1 cellular context compared by ENCODE assay signal in genomic region chr15:82241836-82242499, GRCh38. TPM values are rescaled to one million over a fixed set of nuclear protein-coding genes. Genes with fewer than 3 reads are reported as not detected.
"Had no signal": no experiment of that assay in that cellular context is flagged by ENCODE, and none has a peak within 500 bp of the region (broad histone marks: within the 10 kb centered on the region; RNA-seq: fewer than 3 reads in every experiment).

No MANE protein-coding gene starts in this region.

RNA-seq across cellular contexts. Expression of gene SAXO2, which starts 20.6 kb away (rescaled TPM):
- total RNA-seq: ascending aorta had no signal
